Comparison of ENCODE assay signal across 23 cellular contexts in the genomic region with DNA sequence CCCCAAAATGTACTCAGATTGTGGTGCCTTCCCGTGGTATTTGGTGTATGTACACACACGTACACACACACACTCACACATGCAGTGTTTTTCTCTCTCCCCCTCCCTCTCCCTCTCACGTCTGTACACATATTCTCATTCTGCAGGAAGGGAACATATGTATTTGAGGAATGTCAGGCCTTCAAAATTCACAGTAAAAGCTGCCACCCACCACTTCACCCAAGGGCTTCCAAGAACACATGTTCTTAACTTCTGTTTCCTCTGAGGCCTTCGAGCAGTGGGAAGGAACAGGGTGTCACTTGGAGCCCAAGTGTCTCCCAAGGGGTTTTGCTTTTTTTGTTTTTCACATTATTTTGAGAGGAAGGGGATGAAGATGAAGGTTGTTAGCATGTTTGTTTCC.
"Had no signal": no experiment of that assay in that cellular context is flagged by ENCODE, and none has a peak within 500 bp of the region (broad histone marks: within the 10 kb centered on the region; RNA-seq: fewer than 3 reads in every experiment).

No MANE protein-coding gene starts in this region.

- H3K9me3 Mint-ChIP-seq: activated CD4-positive, alpha-beta T cell treated with anti-CD3 and anti-CD28 coated beads, Interleukin-2, amount 10 ng/mL, durations not matched to agents 7 days and 5 days; activated naive CD4-positive, alpha-beta T cell treated with anti-CD3 and anti-CD28 coated beads, Interleukin-2, amount 50 U/mL, for 24 hours; naive thymus-derived CD8-positive, alpha-beta T cell; stimulated activated effector memory CD8-positive, alpha-beta T cell treated with anti-CD3 and anti-CD28 coated beads, Interleukin-12 subunit alpha, Interleukin-12 subunit beta, amount 100 ng/mL, for 72 hours; stimulated activated naive CD8-positive, alpha-beta T cell treated with anti-CD3 and anti-CD28 coated beads, Interleukin-15, amount 100 ng/mL, for 72 hours; T-cell; T-helper 2 cell treated with Interferon-gamma antibody and Interleukin-4, amounts not matched to agents 5 μg/mL and 100 μg/mL, for 36 hours had no signal

- DNase-seq: activated CD4-positive, alpha-beta T cell treated with anti-CD3 and anti-CD28 coated beads, Interleukin-2, amount 10 ng/mL, durations not matched to agents 7 days and 5 days; activated CD4-positive, CD25-positive, alpha-beta regulatory T cell treated with anti-CD3 and anti-CD28 coated beads, Interleukin-2, amount 50 U/mL, for 72 hours; activated CD8-positive, alpha-beta T cell treated with anti-CD3 and anti-CD28 coated beads, Interleukin-2, amount 10 ng/mL, durations not matched to agents 7 days and 5 days; activated gamma-delta T cell treated with Interleukin-2 at 50 U/mL for 16 hours; activated T-cell treated with anti-CD3 and anti-CD28 coated beads, Interleukin-2, amount 50 U/mL, for 1 hour; effector CD4-positive, alpha-beta T cell; kidney; naive thymus-derived CD8-positive, alpha-beta T cell; ovary; psoas muscle; right cardiac atrium; stimulated activated CD4-positive, alpha-beta T cell treated with anti-CD3 and anti-CD28 coated beads, Interleukin-2, amount 100 ng/mL, for 24 hours; stimulated activated naive CD8-positive, alpha-beta T cell treated with anti-CD3 and anti-CD28 coated beads, Interleukin-15, amount 100 ng/mL, for 72 hours; T-cell had no signal

- H3K27me3 ChIP-seq: ovary, tibial nerve had no signal

- H3K4me1 ChIP-seq: psoas muscle had no signal

- H3K4me3 Mint-ChIP-seq: activated CD4-positive, alpha-beta T cell treated with anti-CD3 and anti-CD28 coated beads, Interleukin-2, amount 10 ng/mL, durations not matched to agents 7 days and 5 days; activated CD8-positive, alpha-beta T cell treated with anti-CD3 and anti-CD28 coated beads, Interleukin-2, amount 10 ng/mL, durations not matched to agents 7 days and 5 days; activated naive CD4-positive, alpha-beta T cell treated with anti-CD3 and anti-CD28 coated beads, Interleukin-2, amount 50 U/mL, for 24 hours; naive thymus-derived CD8-positive, alpha-beta T cell; stimulated activated effector memory CD8-positive, alpha-beta T cell treated with anti-CD3 and anti-CD28 coated beads, Interleukin-12 subunit alpha, Interleukin-12 subunit beta, amount 100 ng/mL, for 72 hours; stimulated activated naive CD8-positive, alpha-beta T cell treated with anti-CD3 and anti-CD28 coated beads, Interleukin-15, amount 100 ng/mL, for 72 hours; T-cell; T-helper 2 cell treated with Interferon-gamma antibody and Interleukin-4, amounts not matched to agents 5 μg/mL and 100 μg/mL, for 36 hours had no signal

- H3K27me3 Mint-ChIP-seq: activated CD4-positive, alpha-beta T cell treated with anti-CD3 and anti-CD28 coated beads, Interleukin-2, amount 10 ng/mL, durations not matched to agents 7 days and 5 days; activated naive CD4-positive, alpha-beta T cell treated with anti-CD3 and anti-CD28 coated beads, Interleukin-2, amount 50 U/mL, for 24 hours; naive thymus-derived CD8-positive, alpha-beta T cell; stimulated activated naive CD8-positive, alpha-beta T cell treated with anti-CD3 and anti-CD28 coated beads, Interleukin-15, amount 100 ng/mL, for 72 hours; T-cell had no signal

- H3K9me3 ChIP-seq: ovary, psoas muscle, tibial nerve had no signal

- FAIRE-seq: astrocyte, endometrium, kidney, urothelium cell line had no signal

- H3K4me3 ChIP-seq: ovary, psoas muscle, tibial nerve had no signal

- H3K27ac ChIP-seq: ovary, psoas muscle, VCaP had no signal

- ATAC-seq: activated CD8-positive, alpha-beta T cell treated with anti-CD3 and anti-CD28 coated beads, Interleukin-2, amount 10 ng/mL, durations not matched to agents 7 days and 5 days; left lobe of liver; naive thymus-derived CD8-positive, alpha-beta T cell; psoas muscle; right cardiac atrium; stimulated activated effector memory CD8-positive, alpha-beta T cell treated with anti-CD3 and anti-CD28 coated beads, Interleukin-12 subunit alpha, Interleukin-12 subunit beta, amount 100 ng/mL, for 72 hours; stimulated activated naive CD8-positive, alpha-beta T cell treated with anti-CD3 and anti-CD28 coated beads, Interleukin-15, amount 100 ng/mL, for 72 hours; T-cell had no signal

- H3K4me1 Mint-ChIP-seq: activated CD4-positive, alpha-beta T cell treated with anti-CD3 and anti-CD28 coated beads, Interleukin-2, amount 10 ng/mL, durations not matched to agents 7 days and 5 days; activated naive CD4-positive, alpha-beta T cell treated with anti-CD3 and anti-CD28 coated beads, Interleukin-2, amount 50 U/mL, for 24 hours; stimulated activated effector memory CD8-positive, alpha-beta T cell treated with anti-CD3 and anti-CD28 coated beads, Interleukin-12 subunit alpha, Interleukin-12 subunit beta, amount 100 ng/mL, for 72 hours; stimulated activated naive CD8-positive, alpha-beta T cell treated with anti-CD3 and anti-CD28 coated beads, Interleukin-15, amount 100 ng/mL, for 72 hours; T-cell had no signal

- H3K27ac Mint-ChIP-seq: activated CD4-positive, alpha-beta T cell treated with anti-CD3 and anti-CD28 coated beads, Interleukin-2, amount 10 ng/mL, durations not matched to agents 7 days and 5 days; activated CD8-positive, alpha-beta T cell treated with anti-CD3 and anti-CD28 coated beads, Interleukin-2, amount 10 ng/mL, durations not matched to agents 7 days and 5 days; activated naive CD4-positive, alpha-beta T cell treated with anti-CD3 and anti-CD28 coated beads, Interleukin-2, amount 50 U/mL, for 24 hours; naive thymus-derived CD8-positive, alpha-beta T cell; stimulated activated effector memory CD8-positive, alpha-beta T cell treated with anti-CD3 and anti-CD28 coated beads, Interleukin-12 subunit alpha, Interleukin-12 subunit beta, amount 100 ng/mL, for 72 hours; stimulated activated naive CD8-positive, alpha-beta T cell treated with anti-CD3 and anti-CD28 coated beads, Interleukin-15, amount 100 ng/mL, for 72 hours; T-cell; T-helper 2 cell treated with Interferon-gamma antibody and Interleukin-4, amounts not matched to agents 5 μg/mL and 100 μg/mL, for 36 hours had no signal

- H3K36me3 ChIP-seq: ovary had no signal
